ENCODE assay signal across 24 cellular contexts in the genomic region with DNA sequence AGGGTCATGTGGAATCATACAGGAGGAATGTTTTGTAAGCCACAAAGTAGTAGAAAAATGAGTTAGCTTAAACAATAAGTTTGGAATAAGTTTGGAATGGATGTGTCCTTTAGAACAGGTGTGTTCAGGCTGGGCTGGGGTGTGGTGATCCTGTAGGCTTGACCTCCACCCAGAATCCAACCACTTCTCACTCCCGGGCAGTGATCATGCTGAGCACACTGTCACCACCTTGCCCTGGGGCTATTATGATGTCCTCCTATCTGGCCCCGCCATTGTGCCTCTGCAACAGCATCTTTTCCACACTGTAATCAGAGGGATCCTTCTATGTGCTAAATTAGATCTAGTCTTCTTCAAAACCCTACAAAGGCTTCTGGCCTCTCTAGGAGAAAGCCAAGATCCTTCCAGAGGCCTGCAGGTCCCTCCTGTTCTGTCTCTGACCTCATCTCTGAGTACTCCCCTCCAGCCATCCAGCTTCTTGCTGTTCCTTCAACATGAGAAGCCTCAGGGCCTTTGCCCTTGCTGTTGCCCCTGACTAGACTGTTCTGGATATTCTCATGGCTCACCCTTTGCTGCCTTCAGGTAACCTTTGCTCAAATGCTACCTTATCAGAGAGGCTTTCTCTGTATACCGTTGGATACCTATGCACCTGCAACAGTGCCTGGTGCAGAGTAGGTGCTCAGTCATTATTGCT. TPM values are rescaled to one million over a fixed set of nuclear protein-coding genes. Genes with fewer than 3 reads are reported as not detected.
DNase-seq lines count a peak whose midpoint lies in the region; ATAC-seq and TF ChIP-seq lines count a peak whose summit lies in the region.
"Had no signal": no experiment of that assay in that cellular context is flagged by ENCODE, and none has a peak within 500 bp of the region (broad histone marks: within the 10 kb centered on the region; RNA-seq: fewer than 3 reads in every experiment).

No MANE protein-coding gene starts in this region.

- peaks cover 36% of the 10 kb centered on the region for H3K4me1 Mint-ChIP-seq in glutamatergic neuron (ENCODE audit: low read depth, unreplicated experiment)
- H3K4me1 Mint-ChIP-seq: CD4-positive, CD25-positive, alpha-beta regulatory T cell had no signal

- CTCF ChIA-PET in A673 (lab: Charles Lee), result no interaction called here

- H2AFZ ChIP-seq in smooth muscle cell (ENCODE audit: low read depth), result no peak overlapping the region

- H3K9me3 Mint-ChIP-seq in glutamatergic neuron (ENCODE audit: unreplicated experiment), result peaks cover 1% of the 10 kb centered on the region

- no peak overlapping the region for H3K4me3 Mint-ChIP-seq in glutamatergic neuron (ENCODE audit: unreplicated experiment)
- H3K4me3 Mint-ChIP-seq: CD4-positive, CD25-positive, alpha-beta regulatory T cell had no signal

- H3K79me2 ChIP-seq in smooth muscle cell (ENCODE audit: low read depth), result no peaks in the 10 kb centered on the region

- peaks cover 6% of the 10 kb centered on the region for H3F3A ChIP-seq in smooth muscle cell (ENCODE audit: low read depth)

- intact Hi-C loops in heart left ventricle (cut with DNase I), result no loop called here
- intact Hi-C loops in A673 (cut with micrococcal nuclease; ENCODE audit: unreplicated experiment), result no loop called here

- H3K27me3 Mint-ChIP-seq in glutamatergic neuron (ENCODE audit: unreplicated experiment), result peaks cover 6% of the 10 kb centered on the region

- H3K9me3 ChIP-seq in right atrium auricular region, result peaks cover 0 to 10% of the 10 kb centered on the region in 2 donors
- H3K9me3 ChIP-seq in heart left ventricle, result peaks cover 0 to 23% (median 7%) of the 10 kb centered on the region in 12 donors
- H3K9me3 ChIP-seq in smooth muscle cell (replicated peaks; ENCODE audit: low read depth), result no peaks in the 10 kb centered on the region
- peaks cover 11% of the 10 kb centered on the region for H3K9me3 ChIP-seq in A673 (ENCODE audit: low read depth, low read length, poor library complexity, severe bottlenecking)
- H3K9me3 ChIP-seq in upper lobe of left lung, result peaks cover 0 to 4% (median 0%) of the 10 kb centered on the region in 4 donors
- H3K9me3 ChIP-seq: BE2C, HAP-1 had no signal

- no peak overlapping the region for H3K9ac ChIP-seq in smooth muscle cell (ENCODE audit: low read depth)

- no peak for TF ChIP-seq POLR2A in heart left ventricle (IDR thresholded peaks at IDR 0.05)
- no peak for TF ChIP-seq POLR2A in upper lobe of left lung (IDR thresholded peaks at IDR 0.05)

- H4K20me1 ChIP-seq in smooth muscle cell (ENCODE audit: low read depth), result no peaks in the 10 kb centered on the region

- H3K4me3 ChIP-seq in right atrium auricular region, result no peak overlapping the region
- H3K4me3 ChIP-seq in heart left ventricle, result no peak overlapping the region
- no peak overlapping the region for H3K4me3 ChIP-seq in smooth muscle cell
- no peak overlapping the region for H3K4me3 ChIP-seq in A673 (ENCODE audit: low read depth, low read length, poor library complexity, severe bottlenecking)
- H3K4me3 ChIP-seq in upper lobe of left lung, result no peak overlapping the region
- H3K4me3 ChIP-seq: HAP-1 had no signal

- H3K4me2 ChIP-seq in smooth muscle cell, result no peak overlapping the region

- peak; percentile 47 for DNase-seq in right atrium auricular region (ENCODE audit: low spot score)
- DNase-seq in heart left ventricle, result no peak
- DNase-seq in glutamatergic neuron, result no peak
- no peak for DNase-seq in smooth muscle cell (lab: John Stamatoyannopoulos, UW; ENCODE audit: unreplicated experiment)
- no peak for DNase-seq in A673 (ENCODE audit: low spot score)
- DNase-seq in activated naive CD4-positive, alpha-beta T cell treated with Interleukin-2 at 50 U/mL for 16 hours, result no peak
- DNase-seq in upper lobe of left lung, result no peak
- DNase-seq: BE2C; CD4-positive, CD25-positive, alpha-beta regulatory T cell; COR-L47; GDM1; IMR-90; Karpas-422; NCI-H1048; NCI-H1694 treated with DMSO at 0.1 percent for 48 hours; NCI-H510A; NCI-H748 treated with DMSO at 0.1 percent for 48 hours; NK-92 treated with Interleukin-12 subunit alpha and Interleukin-12 subunit beta, amount 100 ng/mL, for 24 hours; Right ventricle myocardium superior had no signal

- H3K27ac Mint-ChIP-seq in glutamatergic neuron (ENCODE audit: unreplicated experiment), result peak overlapping the region; percentile 28
- H3K27ac Mint-ChIP-seq: CD4-positive, CD25-positive, alpha-beta regulatory T cell had no signal

- TF ChIP-seq CTCF in right atrium auricular region (IDR thresholded peaks at IDR 0.05), result no peak
- TF ChIP-seq CTCF in heart left ventricle (IDR thresholded peaks at IDR 0.05), result no peak
- no peak for TF ChIP-seq CTCF in glutamatergic neuron (IDR thresholded peaks at IDR 0.05; ENCODE audit: partially characterized antibody, unreplicated experiment)
- no peak for TF ChIP-seq CTCF in smooth muscle cell (IDR thresholded peaks at IDR 0.05; ENCODE audit: borderline replicate concordance, insufficient read depth, poor library complexity, severe bottlenecking)
- TF ChIP-seq CTCF in A673 (conservative IDR thresholded peaks at IDR 0.05; ENCODE audit: low read depth, low read length), result no peak
- TF ChIP-seq CTCF in upper lobe of left lung (IDR thresholded peaks at IDR 0.05), result no peak

- ATAC-seq in heart left ventricle, result no peak
- no peak for ATAC-seq in HG03354 (IDR thresholded peaks at IDR 0.05; ENCODE audit: poor library complexity, severe bottlenecking, unreplicated experiment)
- no peak for ATAC-seq in upper lobe of left lung (ENCODE audit: low FRiP score in 2 of 2)

- POLR2A ChIA-PET in A673 (lab: Charles Lee; ENCODE audit: low non-redundant PET), result interaction anchor here (0.6 kb wide), 1 partner anchor 22 kb away, joined by 3 read pairs; no protein-coding TSS in a partner anchor

- peak overlapping the region in 1 of 2 donors; percentile 37 for H3K27ac ChIP-seq in right atrium auricular region
- H3K27ac ChIP-seq in heart left ventricle, result peak overlapping the region in 1 of 12 donors; percentile 92
- peak overlapping the region; percentile 99 for H3K27ac ChIP-seq in smooth muscle cell (ENCODE audit: low read depth)
- no peak overlapping the region for H3K27ac ChIP-seq in A673 (ENCODE audit: low read depth, low read length, poor library complexity, severe bottlenecking)
- H3K27ac ChIP-seq in upper lobe of left lung, result no peak overlapping the region

- H3K27me3 ChIP-seq in right atrium auricular region, result no peaks in the 10 kb centered on the region
- H3K27me3 ChIP-seq in heart left ventricle, result no peaks in the 10 kb centered on the region
- no peaks in the 10 kb centered on the region for H3K27me3 ChIP-seq in smooth muscle cell (ENCODE audit: low read depth)
- no peaks in the 10 kb centered on the region for H3K27me3 ChIP-seq in A673 (replicated peaks; ENCODE audit: insufficient read depth, low read depth, low read length, poor library complexity)
- H3K27me3 ChIP-seq in upper lobe of left lung, result no peaks in the 10 kb centered on the region
- H3K27me3 ChIP-seq: BE2C had no signal

- no TSS peak for BruUV-seq in A673 (replicated peaks; lab: Mats Ljungman, UMichigan)

- H3K36me3 Mint-ChIP-seq in glutamatergic neuron (ENCODE audit: unreplicated experiment), result peaks cover 25% of the 10 kb centered on the region

- H3K36me3 ChIP-seq in right atrium auricular region (no peaks in the 10 kb centered on the region), heart left ventricle (no peaks in the 10 kb centered on the region), smooth muscle cell (ENCODE audit: low read depth) (peaks cover 4% of the 10 kb centered on the region), A673 (ENCODE audit: insufficient read depth, low read length, poor library complexity, severe bottlenecking) (no peaks in the 10 kb centered on the region), upper lobe of left lung (no peaks in the 10 kb centered on the region)
- H3K36me3 ChIP-seq: BE2C, HAP-1 had no signal

- 71 to 89% (median 85%) methylated on average over 3 of the region's 3 CpGs for WGBS in heart left ventricle, 4 donors
- 85% methylated on average over 3 of the region's 3 CpGs for WGBS in smooth muscle cell (ENCODE audit: low lambda C conversion rate)
- WGBS in upper lobe of left lung, 2 donors, result 92 to 97% methylated on average over 3 of the region's 3 CpGs

- no peak for TF ChIP-seq EP300 in upper lobe of left lung (IDR thresholded peaks at IDR 0.05)

- H3K4me1 ChIP-seq in right atrium auricular region (peaks cover 0 to 37% of the 10 kb centered on the region in 2 donors), heart left ventricle (peaks cover 2 to 46% (median 30%) of the 10 kb centered on the region in 12 donors), smooth muscle cell (ENCODE audit: low read depth) (peaks cover 31% of the 10 kb centered on the region), A673 (ENCODE audit: insufficient read depth, low read length, poor library complexity, severe bottlenecking) (no peaks in the 10 kb centered on the region), upper lobe of left lung (peaks cover 8 to 36% (median 18%) of the 10 kb centered on the region in 4 donors)
- H3K4me1 ChIP-seq: BE2C, HAP-1 had no signal

RNA-seq across cellular contexts. Expression of a gene that starts 18.8 kb away (rescaled TPM):
- total RNA-seq in right atrium auricular region (not detected), heart left ventricle (not detected), glutamatergic neuron (ENCODE audit: unreplicated experiment) (not detected), smooth muscle cell (not detected in 2 replicates), A673 (2021) (not detected in 2 replicates), upper lobe of left lung (not detected)
- polyA plus RNA-seq in heart left ventricle (not detected), smooth muscle cell (not detected in 2 replicates)
- total RNA-seq: A172; CD4-positive, CD25-positive, alpha-beta regulatory T cell; IMR-90; MCF 10A; OCI-LY7; Right ventricle myocardium superior had no signal
- polyA plus RNA-seq: CD4-positive, CD25-positive, alpha-beta regulatory T cell; IMR-90 had no signal

RNA-seq across cellular contexts. Expression of a gene that starts 37.1 kb away (rescaled TPM):
- total RNA-seq in right atrium auricular region (1 to 10 TPM; 2.3 to 6.1 TPM), heart left ventricle (10 to 100 TPM in 3 of 9 donors, 1 to 10 TPM in 6; 1.6 to 13.5 (median 8.3) TPM), glutamatergic neuron (ENCODE audit: unreplicated experiment) (45.1 TPM), smooth muscle cell (1.6 and 3.5 TPM in 2 replicates), A673 (2021) (28.4 and 35.3 TPM in 2 replicates), upper lobe of left lung (100 to 1,000 TPM in 1 of 6 donors, 10 to 100 TPM in 5; 15.4 to 120 (median 34.0) TPM)
- polyA plus RNA-seq in heart left ventricle (10 to 100 TPM in 1 of 2 donors, 1 to 10 TPM in 1; 1.7 to 16.7 TPM), smooth muscle cell (4.1 and 11.3 TPM in 2 replicates)
- total RNA-seq: OCI-LY7 had no signal
